14 cellular contexts compared by ENCODE assay signal in genomic region chr11:78800756-78801155, GRCh38.
DNase-seq lines count a peak whose midpoint lies in the region; TF ChIP-seq lines count a peak whose summit lies in the region.
"Had no signal": no experiment of that assay in that cellular context is flagged by ENCODE, and none has a peak within 500 bp of the region (broad histone marks: within the 10 kb centered on the region; RNA-seq: fewer than 3 reads in every experiment).

No MANE protein-coding gene starts in this region.

- H3K9ac ChIP-seq in mammary epithelial cell (ENCODE audit: insufficient read depth, low read length) = no peak overlapping the region

- in situ Hi-C loops in mammary epithelial cell (cut with MboI; ENCODE audit: low sequenced_read_pairs in 2 of 2) = no loop called here

- H3K27me3 Mint-ChIP-seq in MCF 10A (ENCODE audit: insufficient read depth, unreplicated experiment) (no peaks in the 10 kb centered on the region), osteocyte (ENCODE audit: unreplicated experiment) (no peaks in the 10 kb centered on the region)
- H3K27me3 Mint-ChIP-seq: stimulated activated naive CD8-positive, alpha-beta T cell treated with anti-CD3 and anti-CD28 coated beads, Interleukin-15, Interleukin-2, amounts not matched to agents 100 ng/mL and 50 ng/mL, for 24 hours; T-cell had no signal

- no peak for TF ChIP-seq EP300 in esophagus muscularis mucosa (IDR thresholded peaks at IDR 0.05)

- H3K9me3 ChIP-seq in mammary epithelial cell (replicated peaks; ENCODE audit: insufficient read depth, low read length) (no peaks in the 10 kb centered on the region), esophagus muscularis mucosa (no peaks in the 10 kb centered on the region), BE2C (no peaks in the 10 kb centered on the region)

- H3K4me1 Mint-ChIP-seq in MCF 10A (ENCODE audit: insufficient read depth, unreplicated experiment) (peaks cover 23% of the 10 kb centered on the region), osteocyte (ENCODE audit: unreplicated experiment) (peaks cover 79% of the 10 kb centered on the region)
- H3K4me1 Mint-ChIP-seq: activated naive CD8-positive, alpha-beta T cell treated with anti-CD3 and anti-CD28 coated beads, Interleukin-2, amount 10 ng/mL, durations not matched to agents 7 days and 5 days; T-cell had no signal

- H3K27me3 ChIP-seq in mammary epithelial cell (ENCODE audit: insufficient read depth, low read length) (no peaks in the 10 kb centered on the region), esophagus muscularis mucosa (no peaks in the 10 kb centered on the region), BE2C (no peaks in the 10 kb centered on the region)

- H3K36me3 ChIP-seq in mammary epithelial cell (ENCODE audit: insufficient read depth, low read length) (no peaks in the 10 kb centered on the region), esophagus muscularis mucosa (no peaks in the 10 kb centered on the region), urinary bladder (ENCODE audit: insufficient read depth) (no peaks in the 10 kb centered on the region), BE2C (peaks cover 30% of the 10 kb centered on the region)

- BruUV-seq in MCF 10A (replicated peaks; lab: Mats Ljungman, UMichigan) (no TSS peak), mammary epithelial cell (replicated peaks; lab: Mats Ljungman, UMichigan) (no TSS peak)

- H2AFZ ChIP-seq in mammary epithelial cell (ENCODE audit: low read depth, low read length) = no peak overlapping the region

- CTCF ChIA-PET in MCF 10A (lab: Yijun Ruan, JAX) = interaction anchor here (0.6 to 5.0 kb wide), 4 partner anchors 23 to 302 kb away, joined by 3 to 29 read pairs (median 4); no protein-coding TSS in a partner anchor
- CTCF ChIA-PET in mammary epithelial cell (lab: Charles Lee; ENCODE audit: low non-redundant PET) = interaction anchor here (0.6 kb wide), 2 partner anchors 165 to 246 kb away, joined by 3 to 4 read pairs; no protein-coding TSS in a partner anchor

- H3K4me1 ChIP-seq in mammary epithelial cell (ENCODE audit: insufficient read depth, low read length) = peaks cover 19% of the 10 kb centered on the region
- H3K4me1 ChIP-seq in esophagus muscularis mucosa = peaks cover 24 to 62% (median 56%) of the 10 kb centered on the region in 4 donors
- H3K4me1 ChIP-seq in urinary bladder (ENCODE audit: insufficient read depth) = peaks cover 2% of the 10 kb centered on the region
- peaks cover 44% of the 10 kb centered on the region for H3K4me1 ChIP-seq in BE2C

- H3K9me3 Mint-ChIP-seq in MCF 10A (ENCODE audit: unreplicated experiment) = no peaks in the 10 kb centered on the region
- H3K9me3 Mint-ChIP-seq in osteocyte (ENCODE audit: unreplicated experiment) = no peaks in the 10 kb centered on the region
- H3K9me3 Mint-ChIP-seq: activated naive CD8-positive, alpha-beta T cell treated with anti-CD3 and anti-CD28 coated beads, Interleukin-2, amount 10 ng/mL, durations not matched to agents 7 days and 5 days; stimulated activated naive CD8-positive, alpha-beta T cell treated with anti-CD3 and anti-CD28 coated beads, Interleukin-15, Interleukin-2, amounts not matched to agents 100 ng/mL and 50 ng/mL, for 24 hours; T-cell had no signal

- peak overlapping the region; percentile 47 for H3K27ac Mint-ChIP-seq in MCF 10A (ENCODE audit: low read depth, unreplicated experiment)
- peak overlapping the region; percentile 98 for H3K27ac Mint-ChIP-seq in osteocyte (ENCODE audit: unreplicated experiment)
- H3K27ac Mint-ChIP-seq: activated naive CD8-positive, alpha-beta T cell treated with anti-CD3 and anti-CD28 coated beads, Interleukin-2, amount 10 ng/mL, durations not matched to agents 7 days and 5 days; stimulated activated naive CD8-positive, alpha-beta T cell treated with anti-CD3 and anti-CD28 coated beads, Interleukin-15, Interleukin-2, amounts not matched to agents 100 ng/mL and 50 ng/mL, for 24 hours; T-cell had no signal

- no peaks in the 10 kb centered on the region for H3K79me2 ChIP-seq in mammary epithelial cell (ENCODE audit: insufficient read depth, low read length)

- TF ChIP-seq CTCF in MCF 10A (IDR thresholded peaks at IDR 0.05; ENCODE audit: unreplicated experiment) = no peak
- no peak for TF ChIP-seq CTCF in mammary epithelial cell (conservative IDR thresholded peaks at IDR 0.05 in 1 of 2, IDR thresholded peaks at IDR 0.05 in 1 of 2; ENCODE audit: extremely low read depth in 1 of 2, insufficient read depth in 1 of 2, low read depth in 1 of 2, low read length in 2 of 2)
- no peak for TF ChIP-seq CTCF in esophagus muscularis mucosa (IDR thresholded peaks at IDR 0.05)
- TF ChIP-seq CTCF in osteocyte (IDR thresholded peaks at IDR 0.05) = no peak
- no peak for TF ChIP-seq CTCF in BE2C (IDR thresholded peaks at IDR 0.05; ENCODE audit: low read depth, low read length)

- POLR2A ChIA-PET in MCF 10A (lab: Yijun Ruan, JAX) = interaction anchor here (0.6 to 1.2 kb wide), 2 partner anchors 86 to 203 kb away, joined by 3 to 4 read pairs; no protein-coding TSS in a partner anchor

- DNase-seq in MCF 10A (ENCODE audit: unreplicated experiment) = no peak
- DNase-seq in mammary epithelial cell = no peak
- no peak for DNase-seq in esophagus muscularis mucosa (ENCODE audit: extremely low spot score)
- no peak for DNase-seq in osteocyte (ENCODE audit: extremely low spot score, unreplicated experiment)
- DNase-seq in CD1c-positive myeloid dendritic cell (ENCODE audit: extremely low spot score) = no peak
- no peak for DNase-seq in BE2C
- DNase-seq in amniotic stem cell (lab: John Stamatoyannopoulos, UW) = no peak
- DNase-seq: ACHN; activated CD4-positive, alpha-beta T cell treated with anti-CD3 and anti-CD28 coated beads for 1 hour; activated naive CD8-positive, alpha-beta T cell treated with anti-CD3 and anti-CD28 coated beads, Interleukin-2, amount 10 ng/mL, durations not matched to agents 7 days and 5 days; activated T-cell treated with anti-CD3 and anti-CD28 coated beads for 4 hours; T-cell had no signal

- H3K4me3 Mint-ChIP-seq in MCF 10A (ENCODE audit: unreplicated experiment) = no peak overlapping the region
- H3K4me3 Mint-ChIP-seq in osteocyte (ENCODE audit: unreplicated experiment) = no peak overlapping the region
- H3K4me3 Mint-ChIP-seq: activated naive CD8-positive, alpha-beta T cell treated with anti-CD3 and anti-CD28 coated beads, Interleukin-2, amount 10 ng/mL, durations not matched to agents 7 days and 5 days; stimulated activated naive CD8-positive, alpha-beta T cell treated with anti-CD3 and anti-CD28 coated beads, Interleukin-15, Interleukin-2, amounts not matched to agents 100 ng/mL and 50 ng/mL, for 24 hours; T-cell had no signal

- H3K4me2 ChIP-seq in mammary epithelial cell (ENCODE audit: insufficient read depth, low read depth, low read length) = no peak overlapping the region

- H3K36me3 Mint-ChIP-seq in MCF 10A (ENCODE audit: insufficient read depth, unreplicated experiment) = no peaks in the 10 kb centered on the region
- H3K36me3 Mint-ChIP-seq in osteocyte (ENCODE audit: unreplicated experiment) = peaks cover 5% of the 10 kb centered on the region
- H3K36me3 Mint-ChIP-seq: activated naive CD8-positive, alpha-beta T cell treated with anti-CD3 and anti-CD28 coated beads, Interleukin-2, amount 10 ng/mL, durations not matched to agents 7 days and 5 days; T-cell had no signal

- dilution Hi-C loops in mammary epithelial cell (cut with HindIII; ENCODE audit: low sequenced_read_pairs) = no loop called here

- H4K20me1 ChIP-seq in mammary epithelial cell (ENCODE audit: insufficient read depth, low read length) = no peaks in the 10 kb centered on the region

- intact Hi-C loops in MCF 10A (cut with micrococcal nuclease) (loop anchor here (10.0 kb wide), 1 partner anchor 156 kb away; no protein-coding TSS in a partner anchor), mammary epithelial cell (cut with micrococcal nuclease) (no loop called here), esophagus muscularis mucosa (cut with DNase I) (loop anchor here (5.0 kb wide), 2 partner anchors 42 to 292 kb away; no protein-coding TSS in a partner anchor)

- H3K27ac ChIP-seq in mammary epithelial cell (ENCODE audit: insufficient read depth, low read depth, low read length) (no peak overlapping the region), esophagus muscularis mucosa (replicated peaks in 1 of 4) (peak overlapping the region; percentile 74 to 80 (median 76)), urinary bladder (ENCODE audit: low read depth) (peak overlapping the region; percentile 15)

- WGBS in mammary epithelial cell (ENCODE audit: low coverage, missing lambda C conversion rate) = 77% methylated on average over 2 of the region's 2 CpGs
- 96% methylated on average over 2 of the region's 2 CpGs for WGBS in esophagus muscularis mucosa
- WGBS in urinary bladder = 89% methylated on average over 2 of the region's 2 CpGs

- H3K4me3 ChIP-seq in mammary epithelial cell (replicated peaks in 1 of 3; ENCODE audit: insufficient read depth in 1 of 3, low read depth in 2 of 3, low read length in 3 of 3) (no peak overlapping the region), esophagus muscularis mucosa (no peak overlapping the region), urinary bladder (ENCODE audit: low read depth, low read length) (no peak overlapping the region), BE2C (ENCODE audit: low read depth, low read length) (no peak overlapping the region)

- no peak for TF ChIP-seq POLR2A in esophagus muscularis mucosa (IDR thresholded peaks at IDR 0.05; ENCODE audit: low read depth)
